9 cellular contexts compared by ENCODE assay signal in genomic region chr17:41324180-41325075, GRCh38. TPM values are rescaled to one million over a fixed set of nuclear protein-coding genes. Genes with fewer than 3 reads are reported as not detected.
DNase-seq lines count a peak whose midpoint lies in the region; ATAC-seq and TF ChIP-seq lines count a peak whose summit lies in the region.
"Had no signal": no experiment of that assay in that cellular context is flagged by ENCODE, and none has a peak within 500 bp of the region (broad histone marks: within the 10 kb centered on the region; RNA-seq: fewer than 3 reads in every experiment).

No MANE protein-coding gene starts in this region.

- H3K36me3 Mint-ChIP-seq in activated naive CD4-positive, alpha-beta T cell treated with anti-CD3 and anti-CD28 coated beads, Interleukin-2, amount 10 ng/mL, durations not matched to agents 7 days and 5 days: no peaks in the 10 kb centered on the region
- H3K36me3 Mint-ChIP-seq in type B pancreatic cell: no peaks in the 10 kb centered on the region

- H3K9me3 Mint-ChIP-seq in activated naive CD4-positive, alpha-beta T cell treated with anti-CD3 and anti-CD28 coated beads, Interleukin-2, amount 10 ng/mL, durations not matched to agents 7 days and 5 days: peaks cover 7% of the 10 kb centered on the region
- H3K9me3 Mint-ChIP-seq in type B pancreatic cell: peaks cover 10% of the 10 kb centered on the region

- no peak overlapping the region for H3K4me3 Mint-ChIP-seq in activated naive CD4-positive, alpha-beta T cell treated with anti-CD3 and anti-CD28 coated beads, Interleukin-2, amount 10 ng/mL, durations not matched to agents 7 days and 5 days
- no peak overlapping the region for H3K4me3 Mint-ChIP-seq in type B pancreatic cell

- DNase-seq in activated naive CD4-positive, alpha-beta T cell treated with anti-CD3 and anti-CD28 coated beads, Interleukin-2, amount 10 ng/mL, durations not matched to agents 7 days and 5 days: no peak
- DNase-seq in activated naive CD4-positive, alpha-beta T cell treated with anti-CD3 and anti-CD28 coated beads, Interleukin-2, amount 50 U/mL, for 16 hours: no peak
- DNase-seq in NT2/D1 (ENCODE audit: low read depth, low spot score) (peak; percentile 16), fibroblast of mammary gland (ENCODE audit: low read depth) (peak; percentile 8), type B pancreatic cell (ENCODE audit: extremely low spot score, unreplicated experiment) (no peak), DMS153 (lab: John Stamatoyannopoulos, UW) (no peak), aorta (no peak)
- DNase-seq: DND-41 had no signal

- 62 to 67% methylated on average over 16 of the region's 16 CpGs for WGBS in aorta, 2 donors

- no peak overlapping the region for H3K9ac ChIP-seq in NT2/D1 (ENCODE audit: insufficient read length, low read depth)

- H3K27me3 ChIP-seq in NT2/D1 (ENCODE audit: insufficient read depth, insufficient read length) (no peaks in the 10 kb centered on the region), aorta (ENCODE audit: control insufficient read depth in 1 of 2, insufficient read depth in 2 of 2, low read length in 1 of 2) (no peaks in the 10 kb centered on the region)

- H3K4me1 Mint-ChIP-seq in activated naive CD4-positive, alpha-beta T cell treated with anti-CD3 and anti-CD28 coated beads, Interleukin-2, amount 10 ng/mL, durations not matched to agents 7 days and 5 days: peaks cover 36% of the 10 kb centered on the region
- peaks cover 6% of the 10 kb centered on the region for H3K4me1 Mint-ChIP-seq in type B pancreatic cell (ENCODE audit: unreplicated experiment)

- H3K27me3 Mint-ChIP-seq in activated naive CD4-positive, alpha-beta T cell treated with anti-CD3 and anti-CD28 coated beads, Interleukin-2, amount 10 ng/mL, durations not matched to agents 7 days and 5 days: no peaks in the 10 kb centered on the region
- no peaks in the 10 kb centered on the region for H3K27me3 Mint-ChIP-seq in type B pancreatic cell

- peak overlapping the region; percentile 25 for H3K27ac Mint-ChIP-seq in activated naive CD4-positive, alpha-beta T cell treated with anti-CD3 and anti-CD28 coated beads, Interleukin-2, amount 10 ng/mL, durations not matched to agents 7 days and 5 days
- peak overlapping the region; percentile 61 for H3K27ac Mint-ChIP-seq in type B pancreatic cell

- CTCF ChIA-PET in activated naive CD4-positive, alpha-beta T cell treated with anti-CD3 and anti-CD28 coated beads, Interleukin-2, amount 10 ng/mL, durations not matched to agents 7 days and 5 days (lab: Charles Lee): interaction anchor here (0.6 to 1.8 kb wide), 2 partner anchors 9 to 171 kb away, joined by 3 to 5 read pairs; no protein-coding TSS in a partner anchor

- no peak overlapping the region for H3K27ac ChIP-seq in aorta (ENCODE audit: low read depth in 1 of 2, low read length in 2 of 2)

- peak; percentile 14 for TF ChIP-seq CTCF in fibroblast of mammary gland (conservative IDR thresholded peaks at IDR 0.05; ENCODE audit: control insufficient read depth, insufficient read depth, low read depth, low read length)
- peak; percentile 28 for TF ChIP-seq CTCF in type B pancreatic cell (conservative IDR thresholded peaks at IDR 0.05)

- H3K4me1 ChIP-seq in NT2/D1 (ENCODE audit: insufficient read depth, insufficient read length): peaks cover 4% of the 10 kb centered on the region
- no peaks in the 10 kb centered on the region for H3K4me1 ChIP-seq in aorta (ENCODE audit: control insufficient read depth in 1 of 2, insufficient read depth in 2 of 2, low read length in 2 of 2)

- H3K4me3 ChIP-seq in NT2/D1 (ENCODE audit: insufficient read length, low read depth) (no peak overlapping the region), fibroblast of mammary gland (ENCODE audit: control insufficient read depth, low read depth, low read length) (no peak overlapping the region), aorta (ENCODE audit: low read length in 2 of 2) (no peak overlapping the region)

- H3K36me3 ChIP-seq in NT2/D1 (ENCODE audit: insufficient read depth, insufficient read length, low read length): no peaks in the 10 kb centered on the region
- H3K36me3 ChIP-seq in aorta (ENCODE audit: control insufficient read depth in 1 of 2, insufficient read depth in 2 of 2, low read length in 1 of 2): no peaks in the 10 kb centered on the region

- H3K9me3 ChIP-seq in NT2/D1 (ENCODE audit: insufficient read depth, low read length): peaks cover 9% of the 10 kb centered on the region
- H3K9me3 ChIP-seq in aorta (ENCODE audit: control insufficient read depth, low read length): no peaks in the 10 kb centered on the region

- intact Hi-C loops in aorta (cut with DNase I): loop anchor here (5.0 to 10.0 kb wide), 2 partner anchors 410 to 522 kb away; no protein-coding TSS in a partner anchor

- ATAC-seq in aorta (ENCODE audit: low FRiP score) (no peak), HG03196 (IDR thresholded peaks at IDR 0.05; ENCODE audit: unreplicated experiment) (no peak)

RNA-seq across cellular contexts. Expression of gene KRTAP17-1, which starts 8.9 kb away (rescaled TPM):
- total RNA-seq in type B pancreatic cell (ENCODE audit: low replicate concordance) (not detected in 2 replicates), aorta (not detected)
- polyA plus RNA-seq in aorta: not detected

RNA-seq across cellular contexts. Expression of gene KRTAP16-1, which starts 15.3 kb away (rescaled TPM):
- total RNA-seq in type B pancreatic cell (ENCODE audit: low replicate concordance) (not detected in 2 replicates), aorta (not detected)
- not detected for polyA plus RNA-seq in aorta

RNA-seq across cellular contexts. Expression of gene KRTAP29-1, which starts 21.8 kb away (rescaled TPM):
- total RNA-seq in type B pancreatic cell (ENCODE audit: low replicate concordance): not detected in 2 replicates
- total RNA-seq in aorta: not detected
- polyA plus RNA-seq in aorta: not detected

RNA-seq across cellular contexts. Expression of gene KRT33A, which starts 26.2 kb away (rescaled TPM):
- total RNA-seq in type B pancreatic cell (ENCODE audit: low replicate concordance): 0.24 and 1.9 TPM in 2 replicates
- not detected for total RNA-seq in aorta
- polyA plus RNA-seq in aorta: not detected

RNA-seq across cellular contexts. Expression of gene KRT33B, which starts 45.2 kb away (rescaled TPM):
- total RNA-seq in type B pancreatic cell (ENCODE audit: low replicate concordance) (not detected in 2 replicates), aorta (not detected)
- polyA plus RNA-seq in aorta: not detected

Comparison
In these comparisons a context has a peak if more than half of its experiments do, and no peak if none do; other contexts are left out.
1. DNase-seq: peak in NT2/D1 (single experiment) and fibroblast of mammary gland (single experiment); none in activated naive CD4-positive, alpha-beta T cell treated with anti-CD3 and anti-CD28 coated beads, Interleukin-2, amount 10 ng/mL, durations not matched to agents 7 days and 5 days (single experiment), activated naive CD4-positive, alpha-beta T cell treated with anti-CD3 and anti-CD28 coated beads, Interleukin-2, amount 50 U/mL, for 16 hours (single experiment), type B pancreatic cell (single experiment), DMS153 (single experiment) and aorta (0 of 2).